ENCODE assay signal across 1 cellular context in genomic region chr9:35687972-35688557, GRCh38.
TF ChIP-seq lines count a peak whose summit lies in the region.

No MANE protein-coding gene starts in this region.

TF ChIP-seq in WTC11, 78 proteins besides CTCF, POLR2A, EP300 and RAD21 (continued from another document):
- no peak for TF ChIP-seq ZNF512 (CRISPR knock-in tag; IDR thresholded peaks at IDR 0.05; ENCODE audit: borderline replicate concordance)
- TF ChIP-seq ZNF219 (CRISPR knock-in tag; IDR thresholded peaks at IDR 0.05; ENCODE audit: borderline replicate concordance) = no peak
